ENCODE assay signal across 19 cellular contexts in genomic region chr16:2967211-2967631, GRCh38. TPM values are rescaled to one million over a fixed set of nuclear protein-coding genes. Genes with fewer than 3 reads are reported as not detected.
DNase-seq lines count a peak whose midpoint lies in the region; ATAC-seq and TF ChIP-seq lines count a peak whose summit lies in the region.
"Had no signal": no experiment of that assay in that cellular context is flagged by ENCODE, and none has a peak within 500 bp of the region (broad histone marks: within the 10 kb centered on the region; RNA-seq: fewer than 3 reads in every experiment).

No MANE protein-coding gene starts in this region.

- H4K20me1 ChIP-seq in GM23338 (replicated peaks; ENCODE audit: insufficient read depth) = peaks cover 12% of the 10 kb centered on the region

- H3K9ac ChIP-seq in colonic mucosa (ENCODE audit: low read depth in 2 of 2, low read length in 2 of 2) = peak overlapping the region in 1 of 2 donors; percentile 8
- no peak overlapping the region for H3K9ac ChIP-seq in skeletal muscle satellite cell (ENCODE audit: low read depth, low read length)

- no peaks in the 10 kb centered on the region for H3K9me2 ChIP-seq in GM23338 (ENCODE audit: insufficient read depth)

- H3K4me3 Mint-ChIP-seq in GM23338 = no peak overlapping the region

- H3K36me3 Mint-ChIP-seq in GM23338 (ENCODE audit: low read depth) = peaks cover 10% of the 10 kb centered on the region

- peaks cover 37% of the 10 kb centered on the region for H3F3A ChIP-seq in GM23338 (replicated peaks; ENCODE audit: low read depth)

- peaks cover 50% of the 10 kb centered on the region for H3K27me3 ChIP-seq in GM23338 (ENCODE audit: insufficient read depth)
- H3K27me3 ChIP-seq in colonic mucosa = peaks cover 55% of the 10 kb centered on the region
- H3K27me3 ChIP-seq in skeletal muscle satellite cell (ENCODE audit: control insufficient read depth, insufficient read depth, low read length) = peaks cover 39% of the 10 kb centered on the region

- no peak for ATAC-seq in GM23338
- ATAC-seq: left lobe of liver had no signal

- H3K9me3 ChIP-seq in colonic mucosa = no peaks in the 10 kb centered on the region
- H3K9me3 ChIP-seq in skeletal muscle satellite cell (replicated peaks; ENCODE audit: low read length) = no peaks in the 10 kb centered on the region

- H3K4me1 Mint-ChIP-seq in GM23338 = peaks cover 23% of the 10 kb centered on the region

- H3K4me2 ChIP-seq in GM23338 = peak overlapping the region; percentile 95
- peak overlapping the region; percentile 44 for H3K4me2 ChIP-seq in skeletal muscle satellite cell (ENCODE audit: low read length)

- no peaks in the 10 kb centered on the region for H3K79me2 ChIP-seq in GM23338 (replicated peaks; ENCODE audit: insufficient read depth)

- no peak overlapping the region for H3K27ac ChIP-seq in GM23338 (ENCODE audit: low read depth)
- H3K27ac ChIP-seq in colonic mucosa = no peak overlapping the region
- H3K27ac ChIP-seq: VCaP had no signal

- intact Hi-C loops in colonic mucosa (cut with DNase I) = no loop called here

- H3K4me1 ChIP-seq in GM23338 (ENCODE audit: insufficient read depth) (peaks cover 20% of the 10 kb centered on the region; the same call in 1 of the 2 replicates), colonic mucosa (peaks cover 37% of the 10 kb centered on the region), skeletal muscle satellite cell (ENCODE audit: control insufficient read depth, insufficient read depth, low read length) (peaks cover 35% of the 10 kb centered on the region)

- no peak overlapping the region for H3K27ac Mint-ChIP-seq in GM23338

- H3K4me3 ChIP-seq in GM23338 = peak overlapping the region; percentile 94
- peak overlapping the region; percentile 22 for H3K4me3 ChIP-seq in colonic mucosa
- H3K4me3 ChIP-seq in skeletal muscle satellite cell (ENCODE audit: low read length) = no peak overlapping the region

- H3K36me3 ChIP-seq in GM23338 (ENCODE audit: insufficient read depth) = no peaks in the 10 kb centered on the region
- no peaks in the 10 kb centered on the region for H3K36me3 ChIP-seq in colonic mucosa
- no peaks in the 10 kb centered on the region for H3K36me3 ChIP-seq in skeletal muscle satellite cell (ENCODE audit: insufficient read depth, low read length)

- DNase-seq in GM23338 (ENCODE audit: low spot score) = peak; percentile 44
- no peak for DNase-seq in colonic mucosa
- no peak for DNase-seq in SW 1271 (lab: John Stamatoyannopoulos, UW)
- no peak for DNase-seq in HUDEP-2 (lab: John Stamatoyannopoulos, UW; ENCODE audit: unreplicated experiment in 76 of 76)
- DNase-seq in NCI-H1694 treated with DMSO at 0.1 percent for 48 hours (lab: John Stamatoyannopoulos, UW) = no peak
- DNase-seq: DND-41; effector CD8-positive, alpha-beta T cell; hypothalamus; NCI-H146; NCI-H226; posterior cingulate gyrus; RPMI8226; stimulated activated naive CD4-positive, alpha-beta T cell had no signal

- TF ChIP-seq CTCF in GM23338 (conservative IDR thresholded peaks at IDR 0.05; ENCODE audit: low read depth in 2 of 2) = no peak
- no peak for TF ChIP-seq CTCF in colonic mucosa (IDR thresholded peaks at IDR 0.05)

- H3K9me3 Mint-ChIP-seq in GM23338 = no peaks in the 10 kb centered on the region

- H3K27me3 Mint-ChIP-seq in GM23338 (ENCODE audit: insufficient read depth, low read depth, poor library complexity) = peaks cover 42% of the 10 kb centered on the region

- H2AFZ ChIP-seq in GM23338 = no peak overlapping the region

TF ChIP-seq in GM23338, 12 proteins besides CTCF, POLR2A, EP300 and RAD21 (continues in another document):
- no peak for TF ChIP-seq STAT1 (IDR thresholded peaks at IDR 0.05; ENCODE audit: unreplicated experiment)
- TF ChIP-seq EZH2phosphoT487 (IDR thresholded peaks at IDR 0.05; ENCODE audit: unreplicated experiment) = no peak
- TF ChIP-seq POLR2AphosphoS5 (IDR thresholded peaks at IDR 0.05; ENCODE audit: low read depth) = no peak
- TF ChIP-seq, protein P1, sequence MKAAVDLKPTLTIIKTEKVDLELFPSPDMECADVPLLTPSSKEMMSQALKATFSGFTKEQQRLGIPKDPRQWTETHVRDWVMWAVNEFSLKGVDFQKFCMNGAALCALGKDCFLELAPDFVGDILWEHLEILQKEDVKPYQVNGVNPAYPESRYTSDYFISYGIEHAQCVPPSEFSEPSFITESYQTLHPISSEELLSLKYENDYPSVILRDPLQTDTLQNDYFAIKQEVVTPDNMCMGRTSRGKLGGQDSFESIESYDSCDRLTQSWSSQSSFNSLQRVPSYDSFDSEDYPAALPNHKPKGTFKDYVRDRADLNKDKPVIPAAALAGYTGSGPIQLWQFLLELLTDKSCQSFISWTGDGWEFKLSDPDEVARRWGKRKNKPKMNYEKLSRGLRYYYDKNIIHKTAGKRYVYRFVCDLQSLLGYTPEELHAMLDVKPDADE (IDR thresholded peaks at IDR 0.05) = no peak
- no peak for TF ChIP-seq JUNB (IDR thresholded peaks at IDR 0.05; ENCODE audit: unreplicated experiment)
- TF ChIP-seq CREB1 (CRISPR knock-in tag; IDR thresholded peaks at IDR 0.05; ENCODE audit: low read depth) = no peak
- TF ChIP-seq ZNF331 (CRISPR knock-in tag; IDR thresholded peaks at IDR 0.05; ENCODE audit: low read depth) = no peak

RNA-seq across cellular contexts. Expression of gene PAQR4, which starts 1.9 kb away (rescaled TPM):
- 17.7 and 29.3 TPM in 2 replicates for total RNA-seq in GM23338 (2014; rRNA removed; shearing (Covaris generic))
- polyA plus RNA-seq in GM23338 (2016; fragmentation: Nextera tagmentation; extraction: Ambion mirVana) = 7.0 and 8.8 TPM in 2 replicates
- 10 to 100 TPM; 14.0 to 42.3 TPM for total RNA-seq in colonic mucosa
- 5.8 and 10.7 TPM in 2 replicates for total RNA-seq in skeletal muscle satellite cell (2012; rRNA removed)

RNA-seq across cellular contexts. Expression of gene KREMEN2, which starts 3.1 kb away (rescaled TPM):
- 16.1 and 17.6 TPM in 2 replicates for total RNA-seq in GM23338 (2014; rRNA removed; shearing (Covaris generic))
- 4.7 and 4.9 TPM in 2 replicates for polyA plus RNA-seq in GM23338 (2016; fragmentation: Nextera tagmentation; extraction: Ambion mirVana)
- 1 to 10 TPM; 1.4 to 1.5 TPM for total RNA-seq in colonic mucosa
- total RNA-seq in skeletal muscle satellite cell (2012; rRNA removed) = 1.3 TPM in 1 of 2 replicates, not detected in the other
- total RNA-seq: cardiac septum, left lobe of liver, ureter had no signal

RNA-seq across cellular contexts. Expression of gene PKMYT1, which starts 13.0 kb away (rescaled TPM):
- 82.1 and 100 TPM in 2 replicates for total RNA-seq in GM23338 (2014; rRNA removed; shearing (Covaris generic))
- polyA plus RNA-seq in GM23338 (2016; fragmentation: Nextera tagmentation; extraction: Ambion mirVana) = 90.9 and 104 TPM in 2 replicates
- 10 to 100 TPM in 1 of 2 donors, 1 to 10 TPM in 1; 9.5 to 76.6 TPM for total RNA-seq in colonic mucosa
- 17.0 and 19.9 TPM in 2 replicates for total RNA-seq in skeletal muscle satellite cell (2012; rRNA removed)

RNA-seq across cellular contexts. Expression of gene CLDN9, which starts 45.5 kb away (rescaled TPM):
- total RNA-seq in GM23338 (2014; rRNA removed; shearing (Covaris generic)) = 1.0 and 3.0 TPM in 2 replicates
- polyA plus RNA-seq in GM23338 (2016; fragmentation: Nextera tagmentation; extraction: Ambion mirVana) = 1.3 and 1.8 TPM in 2 replicates
- under 1 TPM; 0.35 to 0.67 TPM for total RNA-seq in colonic mucosa
- total RNA-seq in skeletal muscle satellite cell (2012; rRNA removed) = not detected in 2 replicates
- total RNA-seq: activated CD8-positive, alpha-beta memory T cell treated with anti-CD3 and anti-CD28 coated beads for 36 hours had no signal

RNA-seq across cellular contexts. Expression of gene CLDN6, which starts 50.8 kb away (rescaled TPM):
- total RNA-seq in GM23338 (2014; rRNA removed; shearing (Covaris generic)) = 961 and 1,028 TPM in 2 replicates
- polyA plus RNA-seq in GM23338 (2016; fragmentation: Nextera tagmentation; extraction: Ambion mirVana) = 537 and 551 TPM in 2 replicates
- 1 to 10 TPM in 1 of 2 donors, not detected in 1; 1.2 TPM for total RNA-seq in colonic mucosa
- total RNA-seq in skeletal muscle satellite cell (2012; rRNA removed) = not detected in 2 replicates
- total RNA-seq: activated CD8-positive, alpha-beta memory T cell treated with anti-CD3 and anti-CD28 coated beads for 36 hours; ureter had no signal
